In genomic region chr1:63569917-63570316, GRCh38 we compare ENCODE assay signal across 18 cellular contexts. TPM values are rescaled to one million over a fixed set of nuclear protein-coding genes. Genes with fewer than 3 reads are reported as not detected.
DNase-seq lines count a peak whose midpoint lies in the region; ATAC-seq, FAIRE-seq and TF ChIP-seq lines count a peak whose summit lies in the region.
"Had no signal": no experiment of that assay in that cellular context is flagged by ENCODE, and none has a peak within 500 bp of the region (broad histone marks: within the 10 kb centered on the region; RNA-seq: fewer than 3 reads in every experiment).

No MANE protein-coding gene starts in this region.

- H3K23ac ChIP-seq in mesendoderm (ENCODE audit: low read length): peak overlapping the region; percentile 31

- RAD21 ChIA-PET in GM12878 (lab: Charles Lee; ENCODE audit: unreplicated experiment): interaction anchor here (2.4 kb wide), 1 partner anchor 23 kb away, joined by 5 read pairs; the partner anchor contains the start of gene PGM1

- H3K36me3 ChIP-seq in GM12878 (ENCODE audit: control insufficient read depth in 2 of 2, insufficient read depth in 2 of 2, low read length in 1 of 2) (no peaks in the 10 kb centered on the region), mesendoderm (ENCODE audit: control insufficient read depth, insufficient read depth, low read length) (no peaks in the 10 kb centered on the region)

- H3K4ac ChIP-seq in mesendoderm (ENCODE audit: low read depth, low read length): no peak overlapping the region

- ATAC-seq in GM18867 (IDR thresholded peaks at IDR 0.05; ENCODE audit: unreplicated experiment): peak; percentile 84
- peak; percentile 89 for ATAC-seq in GM12878
- no peak for ATAC-seq in GM19463 (IDR thresholded peaks at IDR 0.05; ENCODE audit: unreplicated experiment)
- ATAC-seq: CD8-positive, alpha-beta T cell had no signal

- no peak overlapping the region for H4K8ac ChIP-seq in mesendoderm (ENCODE audit: low read depth, low read length)

- CTCF ChIA-PET in GM12878 (lab: Yijun Ruan, JAX): interaction anchor here (1.8 to 5.8 kb wide), 2 partner anchors 12 to 46 kb away, joined by 4 to 48 read pairs; partner anchors contain the start of genes EFCAB7 and ITGB3BP

- H3K79me2 ChIP-seq in GM12878 (ENCODE audit: control insufficient read depth, insufficient read depth, low read length): no peaks in the 10 kb centered on the region
- no peaks in the 10 kb centered on the region for H3K79me2 ChIP-seq in mesendoderm (ENCODE audit: control insufficient read depth, insufficient read depth, low read length)

- BruUV-seq in GM12878 (replicated peaks; lab: Mats Ljungman, UMichigan): no TSS peak

- no peak for FAIRE-seq in GM12878 (lab: Jason Lieb, UNC)
- FAIRE-seq: D721Med, GM12892 had no signal

- TF ChIP-seq CTCF in GM12878 (IDR thresholded peaks at IDR 0.05 in 2 of 3, conservative IDR thresholded peaks at IDR 0.05 in 1 of 3; ENCODE audit: control insufficient read depth in 2 of 3, extremely low read depth in 1 of 3, insufficient read depth in 1 of 3, low read depth in 3 of 3, low read length in 3 of 3): no peak

- H4K5ac ChIP-seq in mesendoderm (ENCODE audit: low read length): no peak overlapping the region

- no peak overlapping the region for H3K27ac ChIP-seq in GM12878 (ENCODE audit: control insufficient read depth, insufficient read depth)
- H3K27ac ChIP-seq in mesendoderm (ENCODE audit: low read depth, low read length): peak overlapping the region; percentile 38
- H3K27ac ChIP-seq: BLaER1, C4-2B had no signal

- no peak for TF ChIP-seq POLR2A in GM12878 (IDR thresholded peaks at IDR 0.05; ENCODE audit: low read depth, low read length)

- H2AK5ac ChIP-seq in mesendoderm (ENCODE audit: low read length): no peak overlapping the region

- SMC1A ChIA-PET in GM12878 (lab: Charles Lee; ENCODE audit: uncharacterized antibody, unreplicated experiment): interaction anchor here (0.6 to 3.2 kb wide), 5 partner anchors 12 to 596 kb away, joined by 3 to 22 read pairs (median 4); partner anchors contain the start of gene PGM1

- no peak for DNase-seq in GM12878 (ENCODE audit: low read depth, low spot score)
- DNase-seq in mesendoderm: no peak
- DNase-seq in DMS53 (lab: John Stamatoyannopoulos, UW): no peak
- DNase-seq in superior temporal gyrus (ENCODE audit: extremely low spot score): no peak
- DNase-seq: CD4-positive, CD25-positive, alpha-beta regulatory T cell; CD8-positive, alpha-beta T cell; DMS 273 treated with DMSO at 0.1 percent for 48 hours; DMS79 treated with DMSO at 0.1 percent for 48 hours; GF-D8; GOT3; H7; HCEC 1CT had no signal

- no peak overlapping the region for H2BK120ac ChIP-seq in mesendoderm (ENCODE audit: low read depth, low read length)

- intact Hi-C loops in GM12878 (cut with micrococcal nuclease; ENCODE audit: unreplicated experiment): no loop called here

- H3K56ac ChIP-seq in mesendoderm (ENCODE audit: low read length): peak overlapping the region; percentile 78

- H3K4me3 ChIP-seq in GM12878: no peak overlapping the region
- no peak overlapping the region for H3K4me3 ChIP-seq in mesendoderm (ENCODE audit: low read length)
- H3K4me3 ChIP-seq: BLaER1 had no signal

- H3K4me1 ChIP-seq in GM12878 (ENCODE audit: control insufficient read depth, insufficient read depth, low read length): no peaks in the 10 kb centered on the region
- H3K4me1 ChIP-seq in mesendoderm (ENCODE audit: control insufficient read depth, low read depth, low read length): peaks cover 12% of the 10 kb centered on the region
- H3K4me1 ChIP-seq: BLaER1 had no signal

- WGBS in GM12878 (ENCODE audit: insufficient coverage, insufficient replicate concordance, low lambda C conversion rate, missing lambda C conversion rate): 100% methylated on average over 1 of the region's 1 CpG
- no CpG with 5 or more reads among the region's 1 CpG for WGBS in mesendoderm (ENCODE audit: extremely low coverage, insufficient coverage, low lambda C conversion rate)

- in situ Hi-C loops in GM12878 (cut with MboI): no loop called here

- no peak overlapping the region for H3K18ac ChIP-seq in mesendoderm (ENCODE audit: low read length)

- no peak for TF ChIP-seq RAD21 in GM12878 (IDR thresholded peaks at IDR 0.05; ENCODE audit: insufficient read depth, low read depth, low read length)

- H3K4me2 ChIP-seq in GM12878 (ENCODE audit: control insufficient read depth, insufficient read depth) (no peak overlapping the region), mesendoderm (ENCODE audit: low read length) (no peak overlapping the region)
- H3K4me2 ChIP-seq: BLaER1 had no signal

- H4K20me1 ChIP-seq in GM12878 (ENCODE audit: control insufficient read depth, insufficient read depth): no peaks in the 10 kb centered on the region
- H4K20me1 ChIP-seq: BLaER1 had no signal

- no peak overlapping the region for H3K9ac ChIP-seq in GM12878 (ENCODE audit: control insufficient read depth, insufficient read depth, low read length)
- no peak overlapping the region for H3K9ac ChIP-seq in mesendoderm (ENCODE audit: low read length)
- H3K9ac ChIP-seq: BLaER1 had no signal

- TF ChIP-seq EP300 in GM12878 (IDR thresholded peaks at IDR 0.05; ENCODE audit: borderline replicate concordance in 1 of 2, control insufficient read depth in 1 of 2, low read depth in 2 of 2, low read length in 2 of 2): no peak

- H3K27me3 ChIP-seq in GM12878 (replicated peaks in 1 of 2; ENCODE audit: control insufficient read depth in 2 of 2, insufficient read depth in 2 of 2, low read length in 1 of 2) (no peaks in the 10 kb centered on the region), mesendoderm (ENCODE audit: insufficient read depth, low read length, poor library complexity) (no peaks in the 10 kb centered on the region)
- H3K27me3 ChIP-seq: BLaER1 had no signal

- no peaks in the 10 kb centered on the region; the same call in 2 of the 3 replicates for H3K9me3 ChIP-seq in GM12878 (replicated peaks; ENCODE audit: control insufficient read depth, insufficient read depth, low read length)

- H2AFZ ChIP-seq in GM12878 (ENCODE audit: control insufficient read depth, low read depth, low read length): no peak overlapping the region

- peak overlapping the region; percentile 1 for H2BK15ac ChIP-seq in mesendoderm (replicated peaks; ENCODE audit: low read depth)

- peak overlapping the region; percentile 76 for H2BK5ac ChIP-seq in mesendoderm (ENCODE audit: low read length)

- no peaks in the 10 kb centered on the region for H3K79me1 ChIP-seq in mesendoderm (ENCODE audit: low read length)

- POLR2A ChIA-PET in GM12878 (lab: Charles Lee): interaction anchor here (1.3 to 2.6 kb wide), 2 partner anchors 21 to 23 kb away, joined by 4 to 11 read pairs; partner anchors contain the start of gene PGM1

RNA-seq across cellular contexts. Expression of gene PGM1, which starts 23.3 kb away (rescaled TPM):
- 41.7 and 53.4 TPM in 2 replicates for total RNA-seq in GM12878 (2013; cell fraction: nucleolus; rRNA removed)
- 61.5 and 62.0 TPM in 2 replicates for total RNA-seq in GM12878 (2014; rRNA removed)
- total RNA-seq in GM12878 (2014; rRNA removed; fragmentation: Illumina TruSeq; extraction: Trizol): 38.1 and 40.9 TPM in 2 replicates
- total RNA-seq in GM12878 (2021): 57.1 and 58.2 TPM in 2 replicates
- polyA plus RNA-seq in GM12878 (2011; ENCODE audit: low read depth): 35.1 TPM
- 33.0 and 49.1 TPM in 2 replicates for polyA plus RNA-seq in GM12878 (2011; rRNA removed)
- polyA plus RNA-seq in GM12878 (2011; cell fraction: cytosol; rRNA removed): 44.7 and 58.1 TPM in 2 replicates
- polyA plus RNA-seq in GM12878 (2011; cell fraction: nucleus; rRNA removed): 27.1 and 30.9 TPM in 2 replicates
- 49.2 and 58.6 TPM in 2 replicates for polyA plus RNA-seq in GM12878 (2012)
- polyA plus RNA-seq in GM12878 (2014; fragmentation: Illumina TruSeq; extraction: Trizol): 48.8 and 52.6 TPM in 2 replicates
- 10 to 100 TPM; 22.5 to 29.6 TPM for polyA plus RNA-seq in GM12878 (2014; fragmentation: Nextera tagmentation; extraction: Ambion mirVana)
- 36.0 and 41.5 TPM in 2 replicates for polyA plus RNA-seq in GM12878 (2014; rRNA removed)
- polyA plus RNA-seq in GM12878 (2016; fragmentation: Nextera tagmentation; extraction: Ambion mirVana): 10 to 100 TPM; 68.6 to 72.6 TPM
- 47.6 and 49.9 TPM in 2 replicates for polyA minus RNA-seq in GM12878 (2011; rRNA and poly(A)+ RNA removed)
- 19.6 and 20.1 TPM in 2 replicates for polyA minus RNA-seq in GM12878 (2011; cell fraction: cytosol; rRNA and poly(A)+ RNA removed)
- polyA minus RNA-seq in GM12878 (2011; cell fraction: nucleus; rRNA and poly(A)+ RNA removed): 20.9 and 28.8 TPM in 2 replicates
- 46.0 TPM for polyA plus RNA-seq in mesendoderm (2013, experiment 1 of 2)
- polyA plus RNA-seq in mesendoderm (2013, experiment 2 of 2): 47.9 TPM

RNA-seq across cellular contexts. Expression of gene EFCAB7, which starts 46.6 kb away (rescaled TPM):
- 27.9 and 32.2 TPM in 2 replicates for total RNA-seq in GM12878 (2013; cell fraction: nucleolus; rRNA removed)
- total RNA-seq in GM12878 (2014; rRNA removed) (5.4 and 7.0 TPM in 2 replicates), GM12878 (2014; rRNA removed; fragmentation: Illumina TruSeq; extraction: Trizol) (8.1 and 9.2 TPM in 2 replicates), GM12878 (2021) (3.7 and 5.7 TPM in 2 replicates)
- 2.6 TPM for polyA plus RNA-seq in GM12878 (2011; ENCODE audit: low read depth)
- polyA plus RNA-seq in GM12878 (2011; rRNA removed) (5.2 and 9.7 TPM in 2 replicates), GM12878 (2014; fragmentation: Illumina TruSeq; extraction: Trizol) (9.8 and 10.5 TPM in 2 replicates), GM12878 (2014; fragmentation: Nextera tagmentation; extraction: Ambion mirVana) (1 to 10 TPM; 5.1 to 5.7 TPM), GM12878 (2014; rRNA removed) (3.6 and 4.4 TPM in 2 replicates), GM12878 (2016; fragmentation: Nextera tagmentation; extraction: Ambion mirVana) (1 to 10 TPM; 7.2 to 7.5 TPM)
- polyA plus RNA-seq in GM12878 (2011; cell fraction: cytosol; rRNA removed): 1.2 and 2.1 TPM in 2 replicates
- polyA plus RNA-seq in GM12878 (2011; cell fraction: nucleus; rRNA removed): 4.7 and 5.6 TPM in 2 replicates
- 4.0 and 5.3 TPM in 2 replicates for polyA plus RNA-seq in GM12878 (2012)
- 2.4 and 2.9 TPM in 2 replicates for polyA minus RNA-seq in GM12878 (2011; rRNA and poly(A)+ RNA removed)
- 2.7 and 4.7 TPM in 2 replicates for polyA minus RNA-seq in GM12878 (2011; cell fraction: cytosol; rRNA and poly(A)+ RNA removed)
- 3.9 and 4.5 TPM in 2 replicates for polyA minus RNA-seq in GM12878 (2011; cell fraction: nucleus; rRNA and poly(A)+ RNA removed)
- 3.6 TPM for polyA plus RNA-seq in mesendoderm (2013, experiment 1 of 2)
- polyA plus RNA-seq in mesendoderm (2013, experiment 2 of 2): 3.3 TPM

RNA-seq across cellular contexts. Expression of gene ITGB3BP, which starts 46.9 kb away (rescaled TPM):
- total RNA-seq in GM12878 (2013; cell fraction: nucleolus; rRNA removed): 166 and 174 TPM in 2 replicates
- 53.3 and 64.7 TPM in 2 replicates for total RNA-seq in GM12878 (2014; rRNA removed)
- total RNA-seq in GM12878 (2014; rRNA removed; fragmentation: Illumina TruSeq; extraction: Trizol): 61.4 and 63.2 TPM in 2 replicates
- total RNA-seq in GM12878 (2021): 38.9 and 39.2 TPM in 2 replicates
- polyA plus RNA-seq in GM12878 (2011; ENCODE audit: low read depth): 22.2 TPM
- 66.2 and 112 TPM in 2 replicates for polyA plus RNA-seq in GM12878 (2011; rRNA removed)
- polyA plus RNA-seq in GM12878 (2011; cell fraction: cytosol; rRNA removed): 16.5 and 18.9 TPM in 2 replicates
- 30.9 TPM in 2 replicates for polyA plus RNA-seq in GM12878 (2011; cell fraction: nucleus; rRNA removed)
- 50.2 and 51.8 TPM in 2 replicates for polyA plus RNA-seq in GM12878 (2012)
- 84.4 and 105 TPM in 2 replicates for polyA plus RNA-seq in GM12878 (2014; fragmentation: Illumina TruSeq; extraction: Trizol)
- polyA plus RNA-seq in GM12878 (2014; fragmentation: Nextera tagmentation; extraction: Ambion mirVana): 10 to 100 TPM; 82.4 to 86.2 TPM
- 27.5 and 39.2 TPM in 2 replicates for polyA plus RNA-seq in GM12878 (2014; rRNA removed)
- 10 to 100 TPM; 57.6 to 62.3 TPM for polyA plus RNA-seq in GM12878 (2016; fragmentation: Nextera tagmentation; extraction: Ambion mirVana)
- 11.5 and 12.7 TPM in 2 replicates for polyA minus RNA-seq in GM12878 (2011; rRNA and poly(A)+ RNA removed)
- 7.5 and 11.4 TPM in 2 replicates for polyA minus RNA-seq in GM12878 (2011; cell fraction: cytosol; rRNA and poly(A)+ RNA removed)
- 20.1 and 26.8 TPM in 2 replicates for polyA minus RNA-seq in GM12878 (2011; cell fraction: nucleus; rRNA and poly(A)+ RNA removed)
- polyA plus RNA-seq in mesendoderm (2013, experiment 1 of 2): 56.6 TPM
- 57.4 TPM for polyA plus RNA-seq in mesendoderm (2013, experiment 2 of 2)
